Comparison of ENCODE assay signal across 11 cellular contexts in the genomic region with DNA sequence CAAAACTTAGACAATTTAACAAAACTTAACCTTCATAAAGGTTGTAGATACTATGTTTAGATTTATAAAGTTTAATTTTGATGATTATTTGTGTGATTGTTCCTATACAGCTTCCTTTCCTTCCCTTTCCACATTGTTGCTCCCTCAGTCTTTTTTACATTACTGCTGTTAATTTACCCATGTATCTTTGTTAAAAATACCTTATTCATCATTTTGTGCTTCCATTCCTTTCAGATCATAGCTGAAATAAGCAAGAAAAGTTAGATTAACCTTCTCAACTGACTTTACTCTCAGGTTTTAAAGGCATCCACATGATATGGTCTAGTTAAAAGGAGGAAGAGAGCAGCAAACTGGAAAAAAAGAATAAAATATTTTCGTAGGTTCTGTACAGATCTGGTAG. TPM values are rescaled to one million over a fixed set of nuclear protein-coding genes. Genes with fewer than 3 reads are reported as not detected.
DNase-seq lines count a peak whose midpoint lies in the region; ATAC-seq and TF ChIP-seq lines count a peak whose summit lies in the region.
"Had no signal": no experiment of that assay in that cellular context is flagged by ENCODE, and none has a peak within 500 bp of the region (broad histone marks: within the 10 kb centered on the region; RNA-seq: fewer than 3 reads in every experiment).

No MANE protein-coding gene starts in this region.

- POLR2A ChIA-PET in CD8-positive, alpha-beta memory T cell (lab: Charles Lee) = no interaction called here
- POLR2A ChIA-PET in PC-3 (lab: Charles Lee; ENCODE audit: unreplicated experiment) = no interaction called here

- DNase-seq in CD8-positive, alpha-beta memory T cell = no peak
- DNase-seq in PC-3 (no peak), esophagus squamous epithelium (lab: John Stamatoyannopoulos, UW) (no peak), osteocyte (ENCODE audit: extremely low spot score, unreplicated experiment) (no peak), prostate gland (ENCODE audit: low spot score) (no peak), NCI-H446 treated with DMSO at 0.1 percent for 48 hours (lab: John Stamatoyannopoulos, UW) (no peak), body of pancreas (no peak)
- DNase-seq: hypothalamus, NCI-H82 had no signal

- H3K79me2 ChIP-seq in PC-3 (ENCODE audit: low read length) = peaks cover 69% of the 10 kb centered on the region

- peaks cover 0 to 9% (median 3%) of the 10 kb centered on the region in 3 donors for H3K36me3 Mint-ChIP-seq in CD8-positive, alpha-beta memory T cell
- peaks cover 2% of the 10 kb centered on the region for H3K36me3 Mint-ChIP-seq in osteocyte (ENCODE audit: unreplicated experiment)

- peak overlapping the region; percentile 35; the same call in 1 of the 2 replicates for H3K9ac ChIP-seq in PC-3 (ENCODE audit: low read length)

- TF ChIP-seq POLR2A in esophagus squamous epithelium (IDR thresholded peaks at IDR 0.05) = no peak
- no peak for TF ChIP-seq POLR2A in prostate gland (IDR thresholded peaks at IDR 0.05)
- no peak for TF ChIP-seq POLR2A in body of pancreas (IDR thresholded peaks at IDR 0.05)

- intact Hi-C loops in PC-3 (cut with micrococcal nuclease) = no loop called here
- intact Hi-C loops in esophagus squamous epithelium (cut with DNase I) = no loop called here
- intact Hi-C loops in prostate gland (cut with DNase I) = no loop called here
- intact Hi-C loops in body of pancreas (cut with DNase I) = no loop called here

- no peaks in the 10 kb centered on the region for H3K27me3 ChIP-seq in CD8-positive, alpha-beta memory T cell (ENCODE audit: insufficient read depth, low read length, poor library complexity, severe bottlenecking)
- H3K27me3 ChIP-seq in PC-3 (ENCODE audit: low read length) (no peaks in the 10 kb centered on the region), esophagus squamous epithelium (no peaks in the 10 kb centered on the region), prostate gland (replicated peaks; ENCODE audit: insufficient read depth) (no peaks in the 10 kb centered on the region), body of pancreas (no peaks in the 10 kb centered on the region)

- no peak overlapping the region for H3K27ac ChIP-seq in CD8-positive, alpha-beta memory T cell (ENCODE audit: low read depth, low read length)
- no peak overlapping the region for H3K27ac ChIP-seq in PC-3 (ENCODE audit: low read length)
- H3K27ac ChIP-seq in esophagus squamous epithelium = peak overlapping the region in 3 of 4 donors; percentile 13 to 94 (median 19)
- no peak overlapping the region for H3K27ac ChIP-seq in prostate gland
- H3K27ac ChIP-seq in body of pancreas = no peak overlapping the region

- no TSS peak for BruUV-seq in PC-3 (replicated peaks; lab: Mats Ljungman, UMichigan)

- H3K9me3 ChIP-seq in CD8-positive, alpha-beta memory T cell (ENCODE audit: low read length) = no peaks in the 10 kb centered on the region
- H3K9me3 ChIP-seq in PC-3 (ENCODE audit: low read length) (no peaks in the 10 kb centered on the region), esophagus squamous epithelium (no peaks in the 10 kb centered on the region), prostate gland (no peaks in the 10 kb centered on the region), body of pancreas (no peaks in the 10 kb centered on the region)

- ATAC-seq in PC-3 (no peak), GM19035 (IDR thresholded peaks at IDR 0.05; ENCODE audit: unreplicated experiment) (no peak), body of pancreas (no peak)

- no peak overlapping the region for H3K4me3 ChIP-seq in CD8-positive, alpha-beta memory T cell (ENCODE audit: low read length)
- H3K4me3 ChIP-seq in PC-3 (ENCODE audit: low read length) (peak overlapping the region; percentile 81), esophagus squamous epithelium (peak overlapping the region in 2 of 4 donors; percentile 90 to 94), prostate gland (no peak overlapping the region), body of pancreas (no peak overlapping the region)

- no peak overlapping the region for H2AFZ ChIP-seq in PC-3 (ENCODE audit: low read length)

- peak overlapping the region; percentile 89 for H3K4me2 ChIP-seq in PC-3 (ENCODE audit: low read length)

- H3K36me3 ChIP-seq in CD8-positive, alpha-beta memory T cell (ENCODE audit: insufficient read depth, low read length) = no peaks in the 10 kb centered on the region
- H3K36me3 ChIP-seq in PC-3 (ENCODE audit: low read depth, low read length) (no peaks in the 10 kb centered on the region; the same call in 1 of the 2 replicates), esophagus squamous epithelium (no peaks in the 10 kb centered on the region), prostate gland (no peaks in the 10 kb centered on the region), body of pancreas (replicated peaks in 1 of 2; ENCODE audit: insufficient read depth in 1 of 2, low read depth in 2 of 2) (no peaks in the 10 kb centered on the region)

- H4K20me1 ChIP-seq in PC-3 (ENCODE audit: low read length) = peaks cover 35% of the 10 kb centered on the region

- peak overlapping the region in 3 of 8 donors; percentile 33 to 92 (median 64) for H3K27ac Mint-ChIP-seq in CD8-positive, alpha-beta memory T cell
- peak overlapping the region; percentile 25 for H3K27ac Mint-ChIP-seq in osteocyte (ENCODE audit: unreplicated experiment)

- H3K4me1 Mint-ChIP-seq in CD8-positive, alpha-beta memory T cell = peaks cover 48 to 69% (median 69%) of the 10 kb centered on the region in 3 donors
- H3K4me1 Mint-ChIP-seq in osteocyte (ENCODE audit: unreplicated experiment) = peaks cover 49% of the 10 kb centered on the region

- no peaks in the 10 kb centered on the region for H3K9me2 ChIP-seq in PC-3 (replicated peaks; ENCODE audit: low read length)

- peaks cover 0 to 12% of the 10 kb centered on the region in 2 donors for H3K27me3 Mint-ChIP-seq in CD8-positive, alpha-beta memory T cell
- H3K27me3 Mint-ChIP-seq in osteocyte (ENCODE audit: unreplicated experiment) = peaks cover 10% of the 10 kb centered on the region

- no peaks in the 10 kb centered on the region for H3F3A ChIP-seq in PC-3 (ENCODE audit: low read length, unreplicated experiment)

- H3K9me3 Mint-ChIP-seq in CD8-positive, alpha-beta memory T cell = no peaks in the 10 kb centered on the region
- no peaks in the 10 kb centered on the region for H3K9me3 Mint-ChIP-seq in osteocyte (ENCODE audit: unreplicated experiment)

- 19 to 25% methylated on average over 1 of the region's 1 CpG for WGBS in esophagus squamous epithelium, 2 donors
- WGBS in prostate gland = 31% methylated on average over 1 of the region's 1 CpG
- 35% methylated on average over 1 of the region's 1 CpG for WGBS in body of pancreas, 2 donors

- CTCF ChIA-PET in CD8-positive, alpha-beta memory T cell (lab: Charles Lee) = no interaction called here
- CTCF ChIA-PET in PC-3 (lab: Charles Lee) = no interaction called here

- no peak for TF ChIP-seq CTCF in PC-3 (conservative IDR thresholded peaks at IDR 0.05; ENCODE audit: low read depth, low read length)
- TF ChIP-seq CTCF in esophagus squamous epithelium (IDR thresholded peaks at IDR 0.05) = no peak
- TF ChIP-seq CTCF in osteocyte (IDR thresholded peaks at IDR 0.05) = no peak
- no peak for TF ChIP-seq CTCF in prostate gland (IDR thresholded peaks at IDR 0.05)
- no peak for TF ChIP-seq CTCF in body of pancreas (IDR thresholded peaks at IDR 0.05)

- H3K4me1 ChIP-seq in CD8-positive, alpha-beta memory T cell (ENCODE audit: insufficient read depth, low read length) = peaks cover 13% of the 10 kb centered on the region
- peaks cover 29% of the 10 kb centered on the region for H3K4me1 ChIP-seq in PC-3 (ENCODE audit: insufficient read depth, low read length)
- H3K4me1 ChIP-seq in esophagus squamous epithelium = peaks cover 18 to 74% (median 46%) of the 10 kb centered on the region in 3 donors
- H3K4me1 ChIP-seq in prostate gland (replicated peaks) = peaks cover 4% of the 10 kb centered on the region
- peaks cover 61% of the 10 kb centered on the region for H3K4me1 ChIP-seq in body of pancreas

- peak overlapping the region in 6 of 7 donors; percentile 20 to 96 (median 58) for H3K4me3 Mint-ChIP-seq in CD8-positive, alpha-beta memory T cell
- H3K4me3 Mint-ChIP-seq in osteocyte (ENCODE audit: unreplicated experiment) = peak overlapping the region; percentile 54

RNA-seq across cellular contexts. Expression of a gene that starts 2.0 kb away (rescaled TPM):
- total RNA-seq in CD8-positive, alpha-beta memory T cell = 10 to 100 TPM; 21.8 to 21.9 TPM
- polyA plus RNA-seq in CD8-positive, alpha-beta memory T cell = 22.7 TPM
- total RNA-seq in PC-3 (2014; rRNA removed) (19.8 and 28.5 TPM in 2 replicates), esophagus squamous epithelium (10 to 100 TPM; 32.0 to 49.6 (median 38.1) TPM), osteocyte (62.7 and 63.2 TPM in 2 replicates), prostate gland (10 to 100 TPM; 34.2 to 37.3 TPM), body of pancreas (10 to 100 TPM; 24.1 to 35.0 TPM)

RNA-seq across cellular contexts. Expression of a gene that starts 58.3 kb away (rescaled TPM):
- total RNA-seq in CD8-positive, alpha-beta memory T cell = not detected
- polyA plus RNA-seq in CD8-positive, alpha-beta memory T cell = not detected
- not detected in 2 replicates for total RNA-seq in PC-3 (2014; rRNA removed)
- total RNA-seq in esophagus squamous epithelium = not detected
- not detected in 2 replicates for total RNA-seq in osteocyte
- total RNA-seq in prostate gland = 1 to 10 TPM in 1 of 2 donors, under 1 TPM in 1; 0.36 to 1.9 TPM
- under 1 TPM in 1 of 2 donors, not detected in 1; 0.78 TPM for total RNA-seq in body of pancreas
- total RNA-seq: M059J had no signal

Comparison
In these comparisons a context has a peak if more than half of its experiments do, and no peak if none do; other contexts are left out.
1. H3K27ac ChIP-seq: peak in esophagus squamous epithelium (3 of 4); none in CD8-positive, alpha-beta memory T cell (single experiment), PC-3 (single experiment), prostate gland (0 of 2) and body of pancreas (0 of 4).